In genomic region chr3:144162042-144162441, GRCh38 we compare ENCODE assay signal across 11 cellular contexts.
DNase-seq lines count a peak whose midpoint lies in the region; ATAC-seq and TF ChIP-seq lines count a peak whose summit lies in the region.
"Had no signal": no experiment of that assay in that cellular context is flagged by ENCODE, and none has a peak within 500 bp of the region (broad histone marks: within the 10 kb centered on the region; RNA-seq: fewer than 3 reads in every experiment).

No MANE protein-coding gene starts in this region.

- H4K8ac ChIP-seq in IMR-90 (ENCODE audit: low read depth in 2 of 2, low read length in 2 of 2): no peak overlapping the region

- CTCF ChIA-PET in IMR-90 (lab: Yijun Ruan, JAX): interaction anchor here (0.5 kb wide), 1 partner anchor 65 kb away, joined by 9 read pairs; no protein-coding TSS in a partner anchor

- no peak overlapping the region for H3K4ac ChIP-seq in IMR-90 (ENCODE audit: low read depth, low read length)

- H3K36me3 ChIP-seq in IMR-90 (ENCODE audit: control insufficient read depth, insufficient read depth, low read length) (no peaks in the 10 kb centered on the region), body of pancreas (replicated peaks in 1 of 2; ENCODE audit: insufficient read depth in 1 of 2, low read depth in 2 of 2) (no peaks in the 10 kb centered on the region), colonic mucosa (no peaks in the 10 kb centered on the region)
- H3K36me3 ChIP-seq: WERI-Rb-1 had no signal

- no peak overlapping the region for H3K27ac ChIP-seq in IMR-90 (ENCODE audit: insufficient read depth, low read length)
- H3K27ac ChIP-seq in body of pancreas: no peak overlapping the region
- H3K27ac ChIP-seq in colonic mucosa: no peak overlapping the region
- H3K27ac ChIP-seq: WERI-Rb-1 had no signal

- H3K4me1 ChIP-seq in IMR-90 (ENCODE audit: control insufficient read depth, insufficient read depth, low read length) (no peaks in the 10 kb centered on the region), body of pancreas (peaks cover 31% of the 10 kb centered on the region), colonic mucosa (no peaks in the 10 kb centered on the region)

- H2BK15ac ChIP-seq in IMR-90 (ENCODE audit: low read depth, low read length): no peak overlapping the region

- dilution Hi-C loops in IMR-90 (cut with HindIII; ENCODE audit: low sequenced_read_pairs, unreplicated experiment): no loop called here

- no peak overlapping the region for H3K9ac ChIP-seq in IMR-90 (ENCODE audit: low read depth, low read length)
- no peak overlapping the region for H3K9ac ChIP-seq in colonic mucosa (ENCODE audit: low read depth in 2 of 2, low read length in 2 of 2)

- H3K9me1 ChIP-seq in IMR-90 (ENCODE audit: insufficient read depth, low read length): no peaks in the 10 kb centered on the region

- no peaks in the 10 kb centered on the region for H3K9me3 ChIP-seq in IMR-90 (ENCODE audit: control insufficient read depth, insufficient read depth, low read length)
- H3K9me3 ChIP-seq in body of pancreas: no peaks in the 10 kb centered on the region
- H3K9me3 ChIP-seq in colonic mucosa: no peaks in the 10 kb centered on the region

- H2AFZ ChIP-seq in IMR-90 (replicated peaks; ENCODE audit: low read length, poor library complexity): no peak overlapping the region

- H2BK120ac ChIP-seq in IMR-90 (ENCODE audit: low read depth, low read length): no peak overlapping the region

- H3K79me1 ChIP-seq in IMR-90 (ENCODE audit: low read depth in 1 of 2, low read length in 2 of 2): no peaks in the 10 kb centered on the region

- no peak overlapping the region for H3K14ac ChIP-seq in IMR-90 (replicated peaks; ENCODE audit: low read depth, low read length)

- H3K23ac ChIP-seq in IMR-90 (ENCODE audit: low read depth, low read length): no peak overlapping the region

- TF ChIP-seq CTCF in AG09309 (IDR thresholded peaks at IDR 0.05; ENCODE audit: control insufficient read depth, insufficient read depth, low read depth, low read length, missing control alignments): no peak
- TF ChIP-seq CTCF in IMR-90 (conservative IDR thresholded peaks at IDR 0.05; ENCODE audit: low read depth, low read length): no peak
- no peak for TF ChIP-seq CTCF in body of pancreas (IDR thresholded peaks at IDR 0.05)
- no peak for TF ChIP-seq CTCF in colonic mucosa (IDR thresholded peaks at IDR 0.05)

- no peak overlapping the region for H4K91ac ChIP-seq in IMR-90 (ENCODE audit: insufficient read depth, low read depth, low read length)

- no peak overlapping the region for H3K4me3 ChIP-seq in AG09309 (ENCODE audit: control insufficient read depth, low read depth, low read length)
- H3K4me3 ChIP-seq in IMR-90 (ENCODE audit: insufficient read depth, low read depth, low read length): no peak overlapping the region
- no peak overlapping the region for H3K4me3 ChIP-seq in body of pancreas
- H3K4me3 ChIP-seq in colonic mucosa: no peak overlapping the region
- H3K4me3 ChIP-seq: lung had no signal

- ATAC-seq in IMR-90 (ENCODE audit: low read depth) (peak; percentile 69), body of pancreas (peak; percentile 97), left lobe of liver (peak; percentile 96)

- intact Hi-C loops in IMR-90 (cut with micrococcal nuclease): loop anchor here (10.0 kb wide), 1 partner anchor 613 kb away; no protein-coding TSS in a partner anchor
- intact Hi-C loops in body of pancreas (cut with DNase I): no loop called here
- intact Hi-C loops in colonic mucosa (cut with DNase I): no loop called here

- H2BK5ac ChIP-seq in IMR-90 (ENCODE audit: low read depth, low read length, poor library complexity, severe bottlenecking): no peak overlapping the region

- DNase-seq in AG09309 (ENCODE audit: low read depth): peak; percentile 28
- peak; percentile 89 for DNase-seq in IMR-90
- DNase-seq in body of pancreas: peak in 1 of 4 donors; percentile 5
- DNase-seq in left lobe of liver (ENCODE audit: low spot score): no peak
- no peak for DNase-seq in hippocampal formation (lab: John Stamatoyannopoulos, UW)
- DNase-seq in T-helper 2 cell: no peak
- DNase-seq in amygdala (lab: John Stamatoyannopoulos, UW): no peak
- no peak for DNase-seq in colonic mucosa
- DNase-seq: NCI-H2029 treated with DMSO at 0.1 percent for 48 hours, WERI-Rb-1 had no signal

- H4K5ac ChIP-seq in IMR-90 (ENCODE audit: low read depth, low read length): no peak overlapping the region

- BruUV-seq in IMR-90 (replicated peaks; lab: Mats Ljungman, UMichigan): no TSS peak

- in situ Hi-C loops in IMR-90 (cut with MboI; ENCODE audit: low sequenced_read_pairs): no loop called here

- no peak overlapping the region for H3K18ac ChIP-seq in IMR-90 (ENCODE audit: low read depth, low read length)

- H3K56ac ChIP-seq in IMR-90 (ENCODE audit: extremely low read depth, insufficient read depth, low read length): no peak overlapping the region

- no peak overlapping the region for H2AK5ac ChIP-seq in IMR-90 (ENCODE audit: low read depth, low read length)

- no peak for TF ChIP-seq POLR2A in IMR-90 (IDR thresholded peaks at IDR 0.05; ENCODE audit: low read depth, low read length)
- TF ChIP-seq POLR2A in body of pancreas (IDR thresholded peaks at IDR 0.05): no peak

- no peak for TF ChIP-seq RAD21 in IMR-90 (IDR thresholded peaks at IDR 0.05; ENCODE audit: low read length)

- no peak overlapping the region for H2BK20ac ChIP-seq in IMR-90 (ENCODE audit: low read depth, low read length)

- H3K27me3 ChIP-seq in IMR-90 (ENCODE audit: control insufficient read depth, insufficient read depth, low read length) (no peaks in the 10 kb centered on the region), body of pancreas (no peaks in the 10 kb centered on the region), colonic mucosa (no peaks in the 10 kb centered on the region)

- no peak overlapping the region for H2AK9ac ChIP-seq in IMR-90 (replicated peaks; ENCODE audit: low read depth, low read length, poor library complexity)

- WGBS in IMR-90 (ENCODE audit: extremely low coverage in 2 of 2, insufficient read length in 1 of 2), 2 experiments: no CpG with 5 or more reads among the region's 1 CpG
- whole genome bisulfite sequencing in body of pancreas, 2 donors: 25 to 38% methylated on average over 1 of the region's 1 CpG

- H4K20me1 ChIP-seq in IMR-90 (ENCODE audit: insufficient read depth, low read length): no peaks in the 10 kb centered on the region

- POLR2A ChIA-PET in IMR-90 (lab: Charles Lee; ENCODE audit: unreplicated experiment): no interaction called here

- H3K4me2 ChIP-seq in IMR-90 (ENCODE audit: low read depth, low read length): no peak overlapping the region

TF ChIP-seq in IMR-90, 13 proteins besides CTCF, POLR2A, EP300 and RAD21:
- TF ChIP-seq MXI1 (IDR thresholded peaks at IDR 0.05; ENCODE audit: borderline replicate concordance, low read depth, low read length): no peak
- TF ChIP-seq ELK1 (IDR thresholded peaks at IDR 0.05; ENCODE audit: borderline replicate concordance, low read depth, low read length): no peak
- 0 out of 2 replicates have a peak, but pooled peaks have one; percentile 8 for TF ChIP-seq CEBPB (IDR thresholded peaks at IDR 0.05; ENCODE audit: low read depth, low read length)
- no peak for TF ChIP-seq SMC3 (IDR thresholded peaks at IDR 0.05; ENCODE audit: low read depth, low read length)
- no peak for TF ChIP-seq RFX5 (IDR thresholded peaks at IDR 0.05; ENCODE audit: low read depth, low read length)
- TF ChIP-seq BHLHE40 (IDR thresholded peaks at IDR 0.05; ENCODE audit: low read depth, low read length): no peak
- no peak for TF ChIP-seq MAFK (IDR thresholded peaks at IDR 0.05; ENCODE audit: low read depth, low read length)
- no peak for TF ChIP-seq USF2 (IDR thresholded peaks at IDR 0.05; ENCODE audit: low read depth, low read length)
- no peak for TF ChIP-seq NFE2L2 (IDR thresholded peaks at IDR 0.05; ENCODE audit: low read depth, low read length)
- TF ChIP-seq MAZ (IDR thresholded peaks at IDR 0.05; ENCODE audit: borderline replicate concordance, low read depth, low read length): no peak
- no peak for TF ChIP-seq CHD1 (IDR thresholded peaks at IDR 0.05; ENCODE audit: low read depth, low read length)
- peak; percentile 25 for TF ChIP-seq RCOR1 (IDR thresholded peaks at IDR 0.05; ENCODE audit: insufficient replicate concordance, low read length)
- peak; percentile 37 for TF ChIP-seq FOS (IDR thresholded peaks at IDR 0.05; ENCODE audit: low read depth, low read length)
TF ChIP-seq in IMR-90: peak in this region for 3.

Comparison
In these comparisons a context has a peak if more than half of its experiments do, and no peak if none do; other contexts are left out.
1. DNase-seq: peak in AG09309 (single experiment) and IMR-90 (single experiment); none in left lobe of liver (single experiment), hippocampal formation (0 of 2), T-helper 2 cell (0 of 5), amygdala (0 of 56) and colonic mucosa (single experiment).
2. Peak in every context shown above with its lines, with median percentiles within 50 percentile points of each other: ATAC-seq.